Comparison of ENCODE assay signal across 8 cellular contexts in the genomic region with DNA sequence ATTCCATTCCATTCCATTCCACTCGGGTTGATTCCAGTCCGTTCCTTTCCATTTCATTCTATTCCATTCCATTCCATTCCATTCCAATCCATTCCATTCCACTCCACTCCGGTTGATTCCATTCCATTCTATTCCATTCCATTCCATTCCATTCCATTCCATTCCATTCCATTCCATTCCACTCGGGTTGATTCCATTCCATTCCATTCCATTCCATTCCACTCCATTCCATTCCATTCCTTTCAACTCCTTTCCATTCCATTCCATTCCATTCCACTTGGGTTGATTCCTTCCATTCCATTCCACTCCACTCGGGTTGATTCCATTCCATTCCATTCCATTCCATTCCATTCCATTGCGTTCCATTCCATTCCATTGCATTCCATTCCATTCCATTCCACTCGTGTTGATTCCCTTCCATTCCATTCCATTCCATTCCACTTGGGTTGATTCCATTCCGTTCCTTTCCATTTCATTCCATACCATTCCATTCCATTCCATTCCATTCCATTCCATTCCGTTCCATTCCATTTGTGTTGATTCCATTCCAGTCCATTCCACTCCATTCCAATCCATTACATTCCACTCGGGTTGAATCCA.
DNase-seq lines count a peak whose midpoint lies in the region; ATAC-seq and TF ChIP-seq lines count a peak whose summit lies in the region.
"Not testable (repeated sequence)": the region's sequence is repeated elsewhere in the genome, so short reads cannot be mapped to it uniquely, and the experiment has no call there.

No MANE protein-coding gene starts in this region.

- not testable (repeated sequence) for H3K27ac Mint-ChIP-seq in CD4-positive, alpha-beta T cell; activated CD4-positive, alpha-beta T cell treated with anti-CD3 and anti-CD28 coated beads, Interleukin-2, amount 10 ng/mL, durations not matched to agents 24 days and 14 days

- H3K36me3 ChIP-seq in heart left ventricle; psoas muscle (ENCODE audit: insufficient read depth in 1 of 2, low read depth in 1 of 2): not testable (repeated sequence)

- H3K4me1 ChIP-seq in heart left ventricle, psoas muscle: not testable (repeated sequence)

- DNase-seq in CD4-positive, alpha-beta T cell; heart left ventricle; psoas muscle: not testable (repeated sequence)
- DNase-seq in activated CD4-positive, alpha-beta T cell treated with anti-CD3 and anti-CD28 coated beads, Interleukin-2, amount 10 ng/mL, durations not matched to agents 24 days and 14 days = peak; percentile 64

- POLR2A ChIA-PET in CD4-positive, alpha-beta T cell (lab: Charles Lee) = not testable (repeated sequence)

- H3K9me3 Mint-ChIP-seq in CD4-positive, alpha-beta T cell = peaks cover 51% of the 10 kb centered on the region
- peaks cover 52% of the 10 kb centered on the region for H3K9me3 Mint-ChIP-seq in activated CD4-positive, alpha-beta T cell treated with anti-CD3 and anti-CD28 coated beads, Interleukin-2, amount 10 ng/mL, durations not matched to agents 24 days and 14 days

- WGBS in heart left ventricle, 4 donors = 49 to 61% (median 54%) methylated on average over 10 of the region's 10 CpGs
- 57 to 61% (median 59%) methylated on average over 10 of the region's 10 CpGs for WGBS in psoas muscle, 3 donors

- TF ChIP-seq CTCF in CD4-positive, alpha-beta T cell (IDR thresholded peaks at IDR 0.05); heart left ventricle (IDR thresholded peaks at IDR 0.05); psoas muscle (IDR thresholded peaks at IDR 0.05): not testable (repeated sequence)

- TF ChIP-seq POLR2A in heart left ventricle (IDR thresholded peaks at IDR 0.05) = not testable (repeated sequence)

- H3K36me3 Mint-ChIP-seq in CD4-positive, alpha-beta T cell (ENCODE audit: low read depth) = peaks cover 56% of the 10 kb centered on the region
- H3K36me3 Mint-ChIP-seq in activated CD4-positive, alpha-beta T cell treated with anti-CD3 and anti-CD28 coated beads, Interleukin-2, amount 10 ng/mL, durations not matched to agents 24 days and 14 days (ENCODE audit: low read depth) = peaks cover 48% of the 10 kb centered on the region

- peak; percentile 35 for ATAC-seq in CD4-positive, alpha-beta T cell (ENCODE audit: poor library complexity)
- ATAC-seq in GM19025 (IDR thresholded peaks at IDR 0.05; ENCODE audit: low read depth, unreplicated experiment) (peak; percentile 32), GM21576 (IDR thresholded peaks at IDR 0.05; ENCODE audit: unreplicated experiment) (peak; percentile 38), HG02885 (IDR thresholded peaks at IDR 0.05; ENCODE audit: poor library complexity, unreplicated experiment) (peak; percentile 45), HG03378 (IDR thresholded peaks at IDR 0.05; ENCODE audit: unreplicated experiment) (peak; percentile 36), heart left ventricle (peak; percentile 57 to 67 (median 64)), psoas muscle (peak; percentile 56 to 68 (median 62))

- not testable (repeated sequence) for H3K4me3 Mint-ChIP-seq in CD4-positive, alpha-beta T cell; activated CD4-positive, alpha-beta T cell treated with anti-CD3 and anti-CD28 coated beads, Interleukin-2, amount 10 ng/mL, durations not matched to agents 24 days and 14 days

- not testable (repeated sequence) for H3K4me3 ChIP-seq in heart left ventricle, psoas muscle

- not testable (repeated sequence) for H3K27me3 ChIP-seq in CD4-positive, alpha-beta T cell (ENCODE audit: control insufficient read depth, insufficient read depth, low read length); heart left ventricle; psoas muscle (ENCODE audit: insufficient read depth in 3 of 3, low read length in 2 of 3)

- not testable (repeated sequence) for H3K4me1 Mint-ChIP-seq in CD4-positive, alpha-beta T cell (ENCODE audit: low read depth); activated CD4-positive, alpha-beta T cell treated with anti-CD3 and anti-CD28 coated beads, Interleukin-2, amount 10 ng/mL, durations not matched to agents 24 days and 14 days

- CTCF ChIA-PET in CD4-positive, alpha-beta T cell (lab: Charles Lee) = not testable (repeated sequence)

- intact Hi-C loops in CD4-positive, alpha-beta T cell (cut with DNase I, micrococcal nuclease); activated CD4-positive, alpha-beta T cell treated with anti-CD3 and anti-CD28 coated beads, Interleukin-2, amount 10 ng/mL, durations not matched to agents 24 days and 14 days (cut with micrococcal nuclease); psoas muscle (cut with DNase I): not testable (repeated sequence)
- intact Hi-C loops in heart left ventricle (cut with DNase I) = loop anchor here in 1 of 10 donors (10.0 kb wide), 1 partner anchor 45 kb away; no protein-coding TSS in a partner anchor

- peaks cover 61% of the 10 kb centered on the region for H3K9me3 ChIP-seq in CD4-positive, alpha-beta T cell (ENCODE audit: control insufficient read depth, low read length)
- H3K9me3 ChIP-seq in heart left ventricle (peaks cover 0 to 83% (median 46%) of the 10 kb centered on the region in 12 donors), psoas muscle (peaks cover 26% of the 10 kb centered on the region)

- not testable (repeated sequence) for H3K27ac ChIP-seq in CD4-positive, alpha-beta T cell (ENCODE audit: low read depth, low read length); heart left ventricle; psoas muscle

- not testable (repeated sequence) for H3K27me3 Mint-ChIP-seq in CD4-positive, alpha-beta T cell; activated CD4-positive, alpha-beta T cell treated with anti-CD3 and anti-CD28 coated beads, Interleukin-2, amount 10 ng/mL, durations not matched to agents 24 days and 14 days
